ENCODE assay signal across 8 cellular contexts in the genomic region with DNA sequence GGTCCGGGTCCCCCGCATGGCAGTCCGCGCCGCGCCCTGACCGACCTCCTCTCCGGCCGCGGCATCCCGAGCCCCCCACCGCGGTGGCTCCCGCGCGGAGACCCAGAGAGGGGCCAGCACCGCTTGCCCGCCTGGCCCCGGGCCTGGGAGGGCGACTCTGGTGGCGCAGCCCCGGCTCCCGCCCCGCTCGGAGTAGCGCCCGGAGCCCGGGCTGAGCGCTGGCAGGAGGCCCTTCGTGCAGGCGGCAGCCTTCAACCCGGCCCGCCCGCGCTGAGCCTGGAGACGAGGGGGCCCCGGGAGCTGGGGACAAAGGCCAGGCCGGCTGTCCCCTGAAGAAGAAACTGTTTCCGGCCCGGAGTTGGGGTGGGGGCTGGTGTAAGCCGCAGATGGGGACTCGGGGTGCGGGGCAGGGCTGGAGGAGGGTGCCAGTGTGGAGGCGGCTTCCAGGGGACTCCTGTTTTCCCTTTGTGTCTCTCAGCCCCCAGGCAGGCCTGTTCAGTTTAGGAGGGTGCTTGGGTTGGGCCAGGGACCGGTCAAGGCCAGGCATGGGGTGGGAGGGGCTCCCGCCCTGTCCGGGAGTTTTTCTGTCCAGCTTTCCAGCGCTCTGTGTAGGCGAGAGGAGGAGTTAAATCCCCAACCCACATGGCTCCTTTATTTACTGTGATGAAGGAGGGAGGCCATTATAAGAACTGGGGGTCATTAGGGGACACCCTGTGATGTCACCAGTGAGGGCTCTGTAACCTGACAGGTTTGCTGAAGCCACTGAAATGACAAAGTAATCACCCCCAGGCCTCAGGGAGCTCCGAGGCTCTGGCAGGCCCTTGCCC. TPM values are rescaled to one million over a fixed set of nuclear protein-coding genes. Genes with fewer than 3 reads are reported as not detected.
DNase-seq lines count a peak whose midpoint lies in the region; ATAC-seq, FAIRE-seq and TF ChIP-seq lines count a peak whose summit lies in the region.

No MANE protein-coding gene starts in this region.

- H3K4me3 Mint-ChIP-seq in activated CD4-positive, alpha-beta memory T cell treated with anti-CD3 and anti-CD28 coated beads for 36 hours, result peak overlapping the region; percentile 41
- H3K4me3 Mint-ChIP-seq in activated CD4-positive, alpha-beta memory T cell treated with anti-CD3 and anti-CD28 coated beads, Interleukin-2, amount 10 ng/mL, durations not matched to agents 7 days and 5 days, result no peak overlapping the region
- H3K4me3 Mint-ChIP-seq in astrocyte (ENCODE audit: unreplicated experiment), result peak overlapping the region; percentile 84

- H3K4me2 ChIP-seq in astrocyte (ENCODE audit: low read length), result peak overlapping the region; percentile 88

- TF ChIP-seq EP300 in stomach (IDR thresholded peaks at IDR 0.05), result no peak

- H3K36me3 Mint-ChIP-seq in activated CD4-positive, alpha-beta memory T cell treated with anti-CD3 and anti-CD28 coated beads for 36 hours, result no peaks in the 10 kb centered on the region
- H3K36me3 Mint-ChIP-seq in activated CD4-positive, alpha-beta memory T cell treated with anti-CD3 and anti-CD28 coated beads, Interleukin-2, amount 10 ng/mL, durations not matched to agents 7 days and 5 days (ENCODE audit: low read depth), result no peaks in the 10 kb centered on the region
- H3K36me3 Mint-ChIP-seq in astrocyte (ENCODE audit: low read depth, unreplicated experiment), result peaks cover 3% of the 10 kb centered on the region

- no peak for FAIRE-seq in astrocyte (lab: Jason Lieb, UNC)

- H3K36me3 ChIP-seq in astrocyte (ENCODE audit: insufficient read depth, low read length) (no peaks in the 10 kb centered on the region), stomach (peaks cover 0 to 25% (median 13%) of the 10 kb centered on the region in 4 donors)

- H3K27me3 ChIP-seq in astrocyte (ENCODE audit: insufficient read depth, low read length) (peaks cover 4% of the 10 kb centered on the region), stomach (peaks cover 0 to 7% (median 0%) of the 10 kb centered on the region in 3 donors)

- H3K9ac ChIP-seq in astrocyte (ENCODE audit: low read length), result peak overlapping the region; percentile 55

- peak overlapping the region; percentile 52 for H3K4me3 ChIP-seq in astrocyte (ENCODE audit: insufficient read depth, low read depth, low read length)
- peak overlapping the region; percentile 70 to 93 (median 80) for H3K4me3 ChIP-seq in stomach

- no peaks in the 10 kb centered on the region for H3K9me3 Mint-ChIP-seq in activated CD4-positive, alpha-beta memory T cell treated with anti-CD3 and anti-CD28 coated beads for 36 hours
- no peaks in the 10 kb centered on the region for H3K9me3 Mint-ChIP-seq in activated CD4-positive, alpha-beta memory T cell treated with anti-CD3 and anti-CD28 coated beads, Interleukin-2, amount 10 ng/mL, durations not matched to agents 7 days and 5 days
- peaks cover 4% of the 10 kb centered on the region for H3K9me3 Mint-ChIP-seq in astrocyte (ENCODE audit: unreplicated experiment)

- no peak overlapping the region for H3K27ac ChIP-seq in astrocyte (ENCODE audit: low read depth, low read length)
- peak overlapping the region; percentile 40 to 74 (median 60) for H3K27ac ChIP-seq in stomach

- H4K20me1 ChIP-seq in astrocyte (ENCODE audit: insufficient read depth, low read length), result peaks cover 22% of the 10 kb centered on the region

- WGBS in stomach, 5 donors, result 3 to 8% (median 4%) methylated on average over 19 to 50 of the region's 50 CpGs

- H2AFZ ChIP-seq in astrocyte (ENCODE audit: low read depth, low read length), result peak overlapping the region; percentile 56

- TF ChIP-seq CTCF in astrocyte (IDR thresholded peaks at IDR 0.05; ENCODE audit: insufficient read depth, low read depth, low read length) (no peak), stomach (IDR thresholded peaks at IDR 0.05) (no peak)

- H3K4me1 Mint-ChIP-seq in activated CD4-positive, alpha-beta memory T cell treated with anti-CD3 and anti-CD28 coated beads for 36 hours (ENCODE audit: low read depth), result no peaks in the 10 kb centered on the region
- H3K4me1 Mint-ChIP-seq in activated CD4-positive, alpha-beta memory T cell treated with anti-CD3 and anti-CD28 coated beads, Interleukin-2, amount 10 ng/mL, durations not matched to agents 7 days and 5 days, result no peaks in the 10 kb centered on the region
- H3K4me1 Mint-ChIP-seq in astrocyte (ENCODE audit: low read depth, unreplicated experiment), result peaks cover 1% of the 10 kb centered on the region

- POLR2A ChIA-PET in activated CD4-positive, alpha-beta memory T cell treated with anti-CD3 and anti-CD28 coated beads for 36 hours (lab: Charles Lee), result no interaction called here
- POLR2A ChIA-PET in activated CD4-positive, alpha-beta memory T cell treated with anti-CD3 and anti-CD28 coated beads, Interleukin-2, amount 10 ng/mL, durations not matched to agents 7 days and 5 days (lab: Charles Lee), result no interaction called here

- H3K79me2 ChIP-seq in astrocyte (ENCODE audit: insufficient read depth, low read length), result peaks cover 6% of the 10 kb centered on the region

- H3K27ac Mint-ChIP-seq in activated CD4-positive, alpha-beta memory T cell treated with anti-CD3 and anti-CD28 coated beads for 36 hours, result no peak overlapping the region
- no peak overlapping the region for H3K27ac Mint-ChIP-seq in activated CD4-positive, alpha-beta memory T cell treated with anti-CD3 and anti-CD28 coated beads, Interleukin-2, amount 10 ng/mL, durations not matched to agents 7 days and 5 days
- peak overlapping the region; percentile 58 for H3K27ac Mint-ChIP-seq in astrocyte (ENCODE audit: unreplicated experiment)

- no peak for DNase-seq in activated CD4-positive, alpha-beta memory T cell treated with anti-CD3 and anti-CD28 coated beads for 36 hours
- DNase-seq in activated CD4-positive, alpha-beta memory T cell treated with anti-CD3 and anti-CD28 coated beads, Interleukin-2, amount 10 ng/mL, durations not matched to agents 7 days and 5 days, result no peak
- no peak for DNase-seq in astrocyte (ENCODE audit: low read depth)
- peak; percentile 72 for DNase-seq in iPS-NIHi11 (ENCODE audit: low spot score)
- peak; percentile 34 for DNase-seq in stomach
- DNase-seq in activated CD4-positive, alpha-beta T cell treated with anti-CD3 and anti-CD28 coated beads, Interleukin-2, amount 50 U/mL, for 48 hours, result no peak
- no peak for DNase-seq in midbrain (lab: John Stamatoyannopoulos, UW)

- H3K4me1 ChIP-seq in astrocyte (ENCODE audit: insufficient read depth, low read length) (peaks cover 4% of the 10 kb centered on the region), stomach (peaks cover 0 to 24% (median 18%) of the 10 kb centered on the region in 4 donors)

- H3K27me3 Mint-ChIP-seq in activated CD4-positive, alpha-beta memory T cell treated with anti-CD3 and anti-CD28 coated beads for 36 hours, result peaks cover 39% of the 10 kb centered on the region
- H3K27me3 Mint-ChIP-seq in activated CD4-positive, alpha-beta memory T cell treated with anti-CD3 and anti-CD28 coated beads, Interleukin-2, amount 10 ng/mL, durations not matched to agents 7 days and 5 days, result peaks cover 42% of the 10 kb centered on the region
- peaks cover 52% of the 10 kb centered on the region for H3K27me3 Mint-ChIP-seq in astrocyte (ENCODE audit: low read depth, unreplicated experiment)

- H3K9me3 ChIP-seq in astrocyte (ENCODE audit: insufficient read depth, low read depth, low read length), result no peaks in the 10 kb centered on the region
- no peaks in the 10 kb centered on the region for H3K9me3 ChIP-seq in stomach

- ATAC-seq in HG03439 (IDR thresholded peaks at IDR 0.05; ENCODE audit: unreplicated experiment), result no peak

- CTCF ChIA-PET in activated CD4-positive, alpha-beta memory T cell treated with anti-CD3 and anti-CD28 coated beads for 36 hours (lab: Charles Lee), result interaction anchor here (0.9 kb wide), 1 partner anchor 212 kb away, joined by 3 read pairs; no protein-coding TSS in a partner anchor
- CTCF ChIA-PET in activated CD4-positive, alpha-beta memory T cell treated with anti-CD3 and anti-CD28 coated beads, Interleukin-2, amount 10 ng/mL, durations not matched to agents 7 days and 5 days (lab: Charles Lee), result no interaction called here

- intact Hi-C loops in activated CD4-positive, alpha-beta memory T cell treated with anti-CD3 and anti-CD28 coated beads for 36 hours (cut with micrococcal nuclease), result no loop called here
- intact Hi-C loops in stomach (cut with DNase I; ENCODE audit: low total_unique reads), result no loop called here

- TF ChIP-seq POLR2A in stomach (IDR thresholded peaks at IDR 0.05), result no peak

RNA-seq across cellular contexts. Expression of gene LRP3, which starts 1.0 kb away (rescaled TPM):
- under 1 TPM; 0.19 to 0.22 TPM for total RNA-seq in activated CD4-positive, alpha-beta memory T cell treated with anti-CD3 and anti-CD28 coated beads for 36 hours
- not detected for total RNA-seq in activated CD4-positive, alpha-beta memory T cell treated with anti-CD3 and anti-CD28 coated beads, Interleukin-2, amount 10 ng/mL, durations not matched to agents 7 days and 5 days
- total RNA-seq in astrocyte (9.3 and 13.3 TPM in 2 replicates), stomach (10 to 100 TPM in 4 of 5 donors, 1 to 10 TPM in 1; 7.5 to 26.6 (median 18.1) TPM)
- polyA plus RNA-seq in stomach, result 10 to 100 TPM in 2 of 3 donors, 1 to 10 TPM in 1; 8.4 to 14.0 (median 10.3) TPM

RNA-seq across cellular contexts. Expression of gene SLC7A10, which starts 30.6 kb away (rescaled TPM):
- not detected for total RNA-seq in activated CD4-positive, alpha-beta memory T cell treated with anti-CD3 and anti-CD28 coated beads for 36 hours
- total RNA-seq in activated CD4-positive, alpha-beta memory T cell treated with anti-CD3 and anti-CD28 coated beads, Interleukin-2, amount 10 ng/mL, durations not matched to agents 7 days and 5 days, result not detected
- total RNA-seq in astrocyte, result 0.43 and 0.61 TPM in 2 replicates
- total RNA-seq in stomach, result under 1 TPM in 1 of 5 donors, not detected in 4; 0.73 TPM
- not detected for polyA plus RNA-seq in stomach

Comparison
In these comparisons a context has a peak if more than half of its experiments do, and no peak if none do; other contexts are left out.
1. DNase-seq: peak in iPS-NIHi11 (single experiment) and stomach (single experiment); none in activated CD4-positive, alpha-beta memory T cell treated with anti-CD3 and anti-CD28 coated beads for 36 hours (single experiment), activated CD4-positive, alpha-beta memory T cell treated with anti-CD3 and anti-CD28 coated beads, Interleukin-2, amount 10 ng/mL, durations not matched to agents 7 days and 5 days (single experiment), astrocyte (single experiment), activated CD4-positive, alpha-beta T cell treated with anti-CD3 and anti-CD28 coated beads, Interleukin-2, amount 50 U/mL, for 48 hours (0 of 2) and midbrain (single experiment).